In genomic region chr6:42758756-42759430, GRCh38 we compare ENCODE assay signal across 19 cellular contexts. TPM values are rescaled to one million over a fixed set of nuclear protein-coding genes. Genes with fewer than 3 reads are reported as not detected.
A peak's percentile ranks its signal among the peaks of the same experiment; 100 is the strongest.
DNase-seq lines count a peak whose midpoint lies in the region; ATAC-seq, FAIRE-seq and TF ChIP-seq lines count a peak whose summit lies in the region.
"Had no signal": no experiment of that assay in that cellular context is flagged by ENCODE, and none has a peak within 500 bp of the region (broad histone marks: within the 10 kb centered on the region; RNA-seq: fewer than 3 reads in every experiment).

No MANE protein-coding gene starts in this region.

- peak overlapping the region; percentile 66 for H3K27ac Mint-ChIP-seq in activated naive CD4-positive, alpha-beta T cell treated with anti-CD3 and anti-CD28 coated beads, Interleukin-2, amount 50 U/mL, for 24 hours

- TF ChIP-seq POLR2A in H1 (IDR thresholded peaks at IDR 0.05; ENCODE audit: control extremely low read depth in 1 of 2, low read depth in 2 of 2, low read length in 2 of 2) (no peak), spleen (IDR thresholded peaks at IDR 0.05) (no peak), esophagus squamous epithelium (IDR thresholded peaks at IDR 0.05) (no peak), gastroesophageal sphincter (IDR thresholded peaks at IDR 0.05) (no peak)

- no peaks in the 10 kb centered on the region for H3K9me3 Mint-ChIP-seq in activated naive CD4-positive, alpha-beta T cell treated with anti-CD3 and anti-CD28 coated beads, Interleukin-2, amount 50 U/mL, for 24 hours
- H3K9me3 Mint-ChIP-seq: IgD-negative memory B cell had no signal

- TF ChIP-seq EP300 in H1 (IDR thresholded peaks at IDR 0.05; ENCODE audit: borderline replicate concordance in 1 of 2, low read depth in 2 of 2, low read length in 2 of 2) (no peak), gastroesophageal sphincter (IDR thresholded peaks at IDR 0.05) (no peak)

- peak overlapping the region; percentile 74; the same call in 1 of the 2 replicates for H2BK15ac ChIP-seq in H1 (ENCODE audit: low read length)

- H3K18ac ChIP-seq in H1 (ENCODE audit: extremely low read depth, low read length): no peak overlapping the region

- DNase-seq in activated naive CD4-positive, alpha-beta T cell (lab: John Stamatoyannopoulos, UW): no peak
- peak; percentile 90 for DNase-seq in NCI-H82 treated with DMSO at 0.1 percent for 48 hours (lab: John Stamatoyannopoulos, UW; ENCODE audit: unreplicated experiment)
- DNase-seq in H1 (ENCODE audit: low read depth in 1 of 2, low spot score in 2 of 2): no peak
- DNase-seq in spleen: peak; percentile 8
- DNase-seq in esophagus squamous epithelium (lab: John Stamatoyannopoulos, UW): no peak
- DNase-seq: Calu3, DMS153, DMS79 treated with DMSO at 0.1 percent for 48 hours, EL, H7 had no signal

- peaks cover 4% of the 10 kb centered on the region for H3K36me3 Mint-ChIP-seq in activated naive CD4-positive, alpha-beta T cell treated with anti-CD3 and anti-CD28 coated beads, Interleukin-2, amount 50 U/mL, for 24 hours

- no peak overlapping the region for H3K56ac ChIP-seq in H1 (replicated peaks; ENCODE audit: insufficient read length, low read depth, low read length)

- peaks cover 0 to 5% of the 10 kb centered on the region in 2 experiments; a peak in 1 of 4 replicates for H3K79me2 ChIP-seq in H1 (ENCODE audit: control insufficient read depth in 1 of 2, insufficient read depth in 2 of 2, low read length in 2 of 2)

- no peak overlapping the region for H4K8ac ChIP-seq in H1 (ENCODE audit: extremely low read depth, insufficient read depth, low read length)

- no peak overlapping the region for H2BK5ac ChIP-seq in H1 (ENCODE audit: low read depth, low read length)

- H3K79me1 ChIP-seq in H1 (ENCODE audit: low read depth, low read length): no peaks in the 10 kb centered on the region; the same call in 1 of the 2 replicates

- H3K4me3 Mint-ChIP-seq in activated naive CD4-positive, alpha-beta T cell treated with anti-CD3 and anti-CD28 coated beads, Interleukin-2, amount 50 U/mL, for 24 hours: no peak overlapping the region
- H3K4me3 Mint-ChIP-seq: CD14-positive monocyte, IgD-negative memory B cell had no signal

- H4K91ac ChIP-seq in H1 (replicated peaks; ENCODE audit: insufficient read length, low read length): no peak overlapping the region

- H3K27me3 ChIP-seq in H1 (replicated peaks in 1 of 4; ENCODE audit: control insufficient read depth in 3 of 4, extremely low read depth in 1 of 4, insufficient read depth in 3 of 4, low read length in 3 of 4): peaks cover 0 to 2% (median 0%) of the 10 kb centered on the region in 4 experiments; a peak in 1 of 7 replicates
- no peaks in the 10 kb centered on the region for H3K27me3 ChIP-seq in spleen (replicated peaks in 1 of 7)
- H3K27me3 ChIP-seq in esophagus squamous epithelium: no peaks in the 10 kb centered on the region
- no peaks in the 10 kb centered on the region for H3K27me3 ChIP-seq in gastroesophageal sphincter

- no peak overlapping the region for H2AFZ ChIP-seq in H1 (ENCODE audit: low read length)

- no peak overlapping the region for H3K14ac ChIP-seq in H1 (ENCODE audit: insufficient read length)

- CTCF ChIA-PET in H1 (lab: Charles Lee; ENCODE audit: partially characterized antibody): interaction anchor here (0.6 to 1.7 kb wide), 6 partner anchors 10 to 184 kb away, joined by 3 to 6 read pairs (median 4); no protein-coding TSS in a partner anchor

- no peak overlapping the region for H3K4me2 ChIP-seq in H1 (ENCODE audit: insufficient read depth in 1 of 2, low read depth in 2 of 2, low read length in 2 of 2)

- H3K36me3 ChIP-seq in H1 (ENCODE audit: control insufficient read depth in 2 of 4, insufficient read depth in 4 of 4, low read length in 3 of 4) (no peaks in the 10 kb centered on the region; a peak in 1 of 8 replicates), spleen (peaks cover 0 to 37% (median 5%) of the 10 kb centered on the region in 6 donors), esophagus squamous epithelium (peaks cover 0 to 31% (median 0%) of the 10 kb centered on the region in 3 donors), gastroesophageal sphincter (peaks cover 0 to 37% of the 10 kb centered on the region in 2 donors)

- 92% methylated on average over 3 of the region's 3 CpGs; no CpG with 5 or more reads in 1 of the 2 experiments for WGBS in H1 (ENCODE audit: extremely low coverage in 1 of 2, insufficient coverage in 1 of 2, insufficient read length in 1 of 2, insufficient replicate concordance in 2 of 2, low coverage in 1 of 2, low lambda C conversion rate in 2 of 2, missing lambda C conversion rate in 1 of 2), 2 experiments
- WGBS in spleen, 5 donors: 88 to 97% (median 91%) methylated on average over 3 of the region's 3 CpGs
- 82 to 92% methylated on average over 1 to 3 of the region's 3 CpGs for WGBS in esophagus squamous epithelium, 2 donors
- 83% methylated on average over 3 of the region's 3 CpGs; no CpG with 5 or more reads in 1 of the 2 donors for WGBS in gastroesophageal sphincter (ENCODE audit: low coverage in 1 of 2), 2 donors

- no peaks in the 10 kb centered on the region for H3K27me3 Mint-ChIP-seq in activated naive CD4-positive, alpha-beta T cell treated with anti-CD3 and anti-CD28 coated beads, Interleukin-2, amount 50 U/mL, for 24 hours
- H3K27me3 Mint-ChIP-seq: IgD-negative memory B cell had no signal

- peaks cover 37% of the 10 kb centered on the region for H3K4me1 Mint-ChIP-seq in activated naive CD4-positive, alpha-beta T cell treated with anti-CD3 and anti-CD28 coated beads, Interleukin-2, amount 50 U/mL, for 24 hours

- intact Hi-C loops in spleen (cut with DNase I; ENCODE audit: low total_unique reads) (no loop called here), esophagus squamous epithelium (cut with DNase I) (no loop called here)

- no peak overlapping the region for H2BK12ac ChIP-seq in H1 (ENCODE audit: low read depth, low read length)

- H3K4ac ChIP-seq in H1 (replicated peaks; ENCODE audit: insufficient read length, low read depth, low read length): no peak overlapping the region

- H3K9me3 ChIP-seq in H1 (ENCODE audit: insufficient read depth in 2 of 2, low read depth in 1 of 2, low read length in 1 of 2) (no peaks in the 10 kb centered on the region), spleen (no peaks in the 10 kb centered on the region), esophagus squamous epithelium (no peaks in the 10 kb centered on the region), gastroesophageal sphincter (no peaks in the 10 kb centered on the region)

- H3K23ac ChIP-seq in H1 (ENCODE audit: insufficient read length): no peak overlapping the region

- H3K4me1 ChIP-seq in H1 (replicated peaks in 1 of 4; ENCODE audit: control insufficient read depth in 3 of 4, insufficient read depth in 4 of 4, low read length in 3 of 4): peaks cover 3 to 25% (median 18%) of the 10 kb centered on the region in 4 experiments
- no peaks in the 10 kb centered on the region for H3K4me1 ChIP-seq in spleen
- H3K4me1 ChIP-seq in esophagus squamous epithelium: no peaks in the 10 kb centered on the region
- no peaks in the 10 kb centered on the region for H3K4me1 ChIP-seq in gastroesophageal sphincter

- H2BK120ac ChIP-seq in H1 (replicated peaks; ENCODE audit: low read depth, low read length): no peak overlapping the region

- FAIRE-seq in H1 (lab: Jason Lieb, UNC): no peak
- FAIRE-seq: G401.6, GM12892 had no signal

- no peaks in the 10 kb centered on the region for H4K20me1 ChIP-seq in H1 (replicated peaks in 1 of 2; ENCODE audit: control insufficient read depth in 1 of 2, insufficient read depth in 2 of 2, low read length in 2 of 2)

- H2BK20ac ChIP-seq in H1 (ENCODE audit: low read length): no peak overlapping the region

- no peak for TF ChIP-seq RAD21 in H1 (IDR thresholded peaks at IDR 0.05 in 1 of 2, conservative IDR thresholded peaks at IDR 0.05 in 1 of 2; ENCODE audit: low read depth in 2 of 2, low read length in 2 of 2)

- TF ChIP-seq CTCF in H1 (IDR thresholded peaks at IDR 0.05; ENCODE audit: control extremely low read depth in 1 of 3, insufficient read depth in 1 of 3, low read depth in 1 of 3, low read length in 3 of 3): no peak
- no peak for TF ChIP-seq CTCF in spleen (IDR thresholded peaks at IDR 0.05 in 8 of 11, conservative IDR thresholded peaks at IDR 0.05 in 3 of 11)
- no peak for TF ChIP-seq CTCF in esophagus squamous epithelium (IDR thresholded peaks at IDR 0.05)
- TF ChIP-seq CTCF in gastroesophageal sphincter (IDR thresholded peaks at IDR 0.05): no peak

- H3K4me3 ChIP-seq in H1 (ENCODE audit: extremely low read depth in 1 of 4, insufficient read depth in 2 of 4, low read depth in 3 of 4, low read length in 4 of 4): no peak overlapping the region
- no peak overlapping the region for H3K4me3 ChIP-seq in spleen
- H3K4me3 ChIP-seq in esophagus squamous epithelium: no peak overlapping the region
- H3K4me3 ChIP-seq in gastroesophageal sphincter: no peak overlapping the region

- no peak overlapping the region for H3K9ac ChIP-seq in H1 (replicated peaks in 1 of 4; ENCODE audit: extremely low read depth in 1 of 4, low read depth in 3 of 4, low read length in 3 of 4)

- POLR2A ChIA-PET in H1 (lab: Charles Lee; ENCODE audit: partially characterized antibody): interaction anchor here (4.8 to 16.3 kb wide), 3 partner anchors 12 to 26 kb away, joined by 37 to 268 read pairs (median 60); partner anchors contain the start of genes BICRAL and TBCC

- H2AK5ac ChIP-seq in H1 (ENCODE audit: low read depth, low read length): no peak overlapping the region

- H3K27ac ChIP-seq in H1 (ENCODE audit: low read depth, low read length): no peak overlapping the region
- no peak overlapping the region for H3K27ac ChIP-seq in spleen
- no peak overlapping the region for H3K27ac ChIP-seq in esophagus squamous epithelium
- H3K27ac ChIP-seq in gastroesophageal sphincter: no peak overlapping the region
- H3K27ac ChIP-seq: 22Rv1 had no signal

- no peak overlapping the region for H4K5ac ChIP-seq in H1 (ENCODE audit: insufficient read length, low read depth, low read length)

- ATAC-seq in GM18498 (IDR thresholded peaks at IDR 0.05; ENCODE audit: unreplicated experiment): no peak
- no peak for ATAC-seq in gastroesophageal sphincter

- H3K23me2 ChIP-seq in H1 (ENCODE audit: low read depth, low read length): no peaks in the 10 kb centered on the region

RNA-seq across cellular contexts. Expression of gene TBCC, which starts 13.0 kb away (rescaled TPM):
- 25.5 and 27.3 TPM in 2 replicates for total RNA-seq in H1 (2021; fragmentation: NEBNext Ultra II Directional; extraction: Animal tissue kit (Norgen Biotek cat#: 25700))
- polyA plus RNA-seq in H1 (2011; rRNA removed) (22.7 and 28.9 TPM in 2 replicates), spleen (10 to 100 TPM; 51.7 to 63.2 (median 56.0) TPM)
- polyA plus RNA-seq in H1 (2011; cell fraction: cytosol; rRNA removed): 24.6 TPM
- 20.6 TPM for polyA plus RNA-seq in H1 (2011; cell fraction: nucleus; rRNA removed)
- polyA plus RNA-seq in H1 (2012, experiment 1 of 2): 22.5 to 26.8 TPM (median 24.3 TPM) in 4 replicates
- 31.6 TPM for polyA plus RNA-seq in H1 (2012, experiment 2 of 2)
- 21.4 TPM for polyA plus RNA-seq in H1 (2013, experiment 1 of 2)
- polyA plus RNA-seq in H1 (2013, experiment 2 of 2): 21.0 TPM
- polyA minus RNA-seq in H1 (2011; rRNA and poly(A)+ RNA removed): 6.4 and 12.0 TPM in 2 replicates
- polyA minus RNA-seq in H1 (2011; cell fraction: cytosol; rRNA and poly(A)+ RNA removed): 9.9 TPM
- 15.3 TPM for polyA minus RNA-seq in H1 (2011; cell fraction: nucleus; rRNA and poly(A)+ RNA removed)
- total RNA-seq in spleen (10 to 100 TPM; 22.2 to 63.3 (median 25.6) TPM), esophagus squamous epithelium (10 to 100 TPM; 16.2 to 32.9 (median 24.8) TPM), gastroesophageal sphincter (10 to 100 TPM; 32.0 to 44.2 (median 37.4) TPM)

RNA-seq across cellular contexts. Expression of gene BICRAL, which starts 23.0 kb away (rescaled TPM):
- 12.2 and 12.7 TPM in 2 replicates for total RNA-seq in H1 (2021; fragmentation: NEBNext Ultra II Directional; extraction: Animal tissue kit (Norgen Biotek cat#: 25700))
- polyA plus RNA-seq in H1 (2011; rRNA removed): 6.9 and 9.4 TPM in 2 replicates
- polyA plus RNA-seq in H1 (2011; cell fraction: cytosol; rRNA removed): 7.6 TPM
- 6.5 TPM for polyA plus RNA-seq in H1 (2011; cell fraction: nucleus; rRNA removed)
- polyA plus RNA-seq in H1 (2012, experiment 1 of 2): 4.7 to 6.8 TPM (median 5.4 TPM) in 4 replicates
- polyA plus RNA-seq in H1 (2012, experiment 2 of 2): 0.54 TPM
- 5.9 TPM for polyA plus RNA-seq in H1 (2013, experiment 1 of 2)
- polyA plus RNA-seq in H1 (2013, experiment 2 of 2): 5.5 TPM
- polyA minus RNA-seq in H1 (2011; rRNA and poly(A)+ RNA removed): 34.5 and 34.8 TPM in 2 replicates
- 11.2 TPM for polyA minus RNA-seq in H1 (2011; cell fraction: cytosol; rRNA and poly(A)+ RNA removed)
- 14.8 TPM for polyA minus RNA-seq in H1 (2011; cell fraction: nucleus; rRNA and poly(A)+ RNA removed)
- 10 to 100 TPM; 20.0 to 27.5 (median 25.3) TPM for total RNA-seq in spleen
- polyA plus RNA-seq in spleen: 1 to 10 TPM; 3.4 to 4.8 (median 3.4) TPM
- total RNA-seq in esophagus squamous epithelium: 10 to 100 TPM in 2 of 4 donors, 1 to 10 TPM in 2; 5.8 to 13.9 (median 8.9) TPM
- 10 to 100 TPM; 13.9 to 28.5 (median 23.2) TPM for total RNA-seq in gastroesophageal sphincter

RNA-seq across cellular contexts. Expression of gene PRPH2, which starts 36.5 kb away (rescaled TPM):
- total RNA-seq in H1 (2021; fragmentation: NEBNext Ultra II Directional; extraction: Animal tissue kit (Norgen Biotek cat#: 25700)): 0.61 and 0.65 TPM in 2 replicates
- polyA plus RNA-seq in H1 (2011; rRNA removed) (0.23 and 0.33 TPM in 2 replicates), spleen (under 1 TPM; 0.27 to 0.67 (median 0.48) TPM)
- polyA plus RNA-seq in H1 (2011; cell fraction: cytosol; rRNA removed): 0.44 TPM
- 0.56 TPM for polyA plus RNA-seq in H1 (2011; cell fraction: nucleus; rRNA removed)
- 0.32 to 0.58 TPM (median 0.48 TPM) in 4 replicates for polyA plus RNA-seq in H1 (2012, experiment 1 of 2)
- 0.10 TPM for polyA plus RNA-seq in H1 (2012, experiment 2 of 2)
- 0.51 TPM for polyA plus RNA-seq in H1 (2013, experiment 1 of 2)
- 0.42 TPM for polyA plus RNA-seq in H1 (2013, experiment 2 of 2)
- 0.73 and 1.5 TPM in 2 replicates for polyA minus RNA-seq in H1 (2011; rRNA and poly(A)+ RNA removed)
- polyA minus RNA-seq in H1 (2011; cell fraction: cytosol; rRNA and poly(A)+ RNA removed): 0.37 TPM
- 0.30 TPM for polyA minus RNA-seq in H1 (2011; cell fraction: nucleus; rRNA and poly(A)+ RNA removed)
- total RNA-seq in spleen (1 to 10 TPM in 4 of 7 donors, under 1 TPM in 3; 0.59 to 1.8 (median 1.3) TPM), esophagus squamous epithelium (1 to 10 TPM in 1 of 4 donors, under 1 TPM in 1, not detected in 2; 0.94 to 1.3 TPM), gastroesophageal sphincter (1 to 10 TPM in 3 of 4 donors, under 1 TPM in 1; 0.31 to 2.1 (median 1.3) TPM)
- total RNA-seq: Calu3, HT-29 had no signal
- polyA plus RNA-seq: CD14-positive monocyte, IgD-negative memory B cell had no signal

Comparison
In these comparisons a context has a peak if more than half of its experiments do, and no peak if none do; other contexts are left out.
1. DNase-seq: peak in NCI-H82 treated with DMSO at 0.1 percent for 48 hours (single experiment) and spleen (single experiment); none in activated naive CD4-positive, alpha-beta T cell (0 of 4), H1 (0 of 2) and esophagus squamous epithelium (single experiment).